ENCODE assay signal across 9 cellular contexts in the genomic region with DNA sequence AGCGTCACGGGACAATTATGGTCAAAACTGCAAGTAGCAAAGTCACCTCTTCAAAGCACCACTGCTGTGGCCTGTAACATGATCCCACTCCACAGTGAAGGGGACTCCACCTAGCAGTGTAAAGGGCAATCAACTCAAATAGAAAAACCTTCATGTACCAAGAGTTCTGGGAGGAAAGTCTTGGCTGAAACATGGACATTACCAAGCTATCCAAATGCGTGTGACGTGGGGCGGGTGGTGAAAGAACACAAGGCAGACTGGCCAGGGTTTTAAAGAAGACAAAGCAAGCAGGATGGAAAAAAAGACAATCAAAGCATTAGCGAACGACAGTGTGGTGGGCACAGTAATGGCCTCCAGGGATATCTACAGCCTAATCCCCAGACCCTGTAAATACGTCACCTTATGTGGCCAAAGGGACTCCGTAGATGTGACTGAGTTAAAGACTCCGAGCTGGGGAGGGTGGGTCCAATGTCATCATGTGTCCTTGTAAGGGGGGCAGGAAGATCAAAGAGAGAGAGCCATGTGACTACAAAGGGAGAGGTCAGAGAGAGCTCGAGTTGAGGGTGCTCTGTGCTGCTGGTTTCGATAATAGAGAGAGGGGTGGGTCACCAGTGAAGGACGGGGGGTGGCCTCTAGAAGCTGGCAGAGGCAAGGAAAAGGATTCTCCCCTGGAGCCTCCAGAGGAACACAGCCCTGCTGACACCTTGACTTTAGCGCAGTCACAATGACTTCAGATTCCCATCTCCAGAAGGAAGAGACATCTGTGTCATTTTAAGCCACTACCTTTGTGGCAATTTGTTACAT. TPM values are rescaled to one million over a fixed set of nuclear protein-coding genes. Genes with fewer than 3 reads are reported as not detected.
DNase-seq lines count a peak whose midpoint lies in the region; ATAC-seq and TF ChIP-seq lines count a peak whose summit lies in the region.
"Had no signal": no experiment of that assay in that cellular context is flagged by ENCODE, and none has a peak within 500 bp of the region (broad histone marks: within the 10 kb centered on the region; RNA-seq: fewer than 3 reads in every experiment).

No MANE protein-coding gene starts in this region.

- peaks cover 67% of the 10 kb centered on the region for H3K4me1 Mint-ChIP-seq in activated T-cell treated with anti-CD3 and anti-CD28 coated beads, Interleukin-2, amount 50 U/mL, for 72 hours (ENCODE audit: low read depth)

- peak overlapping the region; percentile 63 to 70 for H3K4me3 Mint-ChIP-seq in activated T-cell treated with anti-CD3 and anti-CD28 coated beads, Interleukin-2, amount 50 U/mL, for 72 hours

- H4K20me1 ChIP-seq in KMS-11 (ENCODE audit: insufficient read depth), result no peaks in the 10 kb centered on the region

- H3K9ac ChIP-seq in KMS-11, result peak overlapping the region; percentile 37; the same call in 1 of the 2 replicates

- no peak for DNase-seq in Right ventricle myocardium inferior (ENCODE audit: missing footprints)
- no peak for DNase-seq in cardiac septum (ENCODE audit: low spot score)
- DNase-seq in activated T-cell treated with anti-CD3 and anti-CD28 coated beads, Interleukin-2, amount 50 U/mL, for 72 hours, result peak; percentile 59 to 60
- peak; percentile 36 for DNase-seq in myocyte (ENCODE audit: low read depth)
- no peak for DNase-seq in stimulated activated naive CD4-positive, alpha-beta T cell (lab: John Stamatoyannopoulos, UW)
- no peak for DNase-seq in SIG-M5 treated with dmso at 0.1 percent for 504 hours (lab: John Stamatoyannopoulos, UW; ENCODE audit: unreplicated experiment)
- no peak for DNase-seq in posterior cingulate gyrus

- peak overlapping the region; percentile 23; the same call in 1 of the 2 replicates for H2AFZ ChIP-seq in KMS-11 (ENCODE audit: low read depth)

- no peaks in the 10 kb centered on the region for H3K36me3 ChIP-seq in KMS-11 (ENCODE audit: insufficient read depth)

- no peak; the same call in 1 of the 2 replicates for TF ChIP-seq CTCF in KMS-11 (conservative IDR thresholded peaks at IDR 0.05; ENCODE audit: low read depth, low read length)

- H3K4me2 ChIP-seq in KMS-11, result peak overlapping the region; percentile 91

- H3K36me3 Mint-ChIP-seq in activated T-cell treated with anti-CD3 and anti-CD28 coated beads, Interleukin-2, amount 50 U/mL, for 72 hours (ENCODE audit: insufficient read depth in 2 of 2), result no peaks in the 10 kb centered on the region

- no peaks in the 10 kb centered on the region for H3K27me3 Mint-ChIP-seq in activated T-cell treated with anti-CD3 and anti-CD28 coated beads, Interleukin-2, amount 50 U/mL, for 72 hours (ENCODE audit: low read depth)

- H3K27ac ChIP-seq in KMS-11, result peak overlapping the region; percentile 67

- H3K4me3 ChIP-seq in KMS-11 (IDR thresholded peaks at IDR 0.05; ENCODE audit: insufficient read depth, low read depth, low read length), result no peak overlapping the region

- peaks cover 61% of the 10 kb centered on the region for H3K4me1 ChIP-seq in KMS-11 (ENCODE audit: low read depth, poor library complexity, severe bottlenecking)

- ATAC-seq in Right ventricle myocardium inferior, result peak; percentile 82
- peak; percentile 96 to 98 for ATAC-seq in activated T-cell treated with anti-CD3 and anti-CD28 coated beads, Interleukin-2, amount 50 U/mL, for 72 hours (replicated peaks in 1 of 2)

- H3K27ac Mint-ChIP-seq in activated T-cell treated with anti-CD3 and anti-CD28 coated beads, Interleukin-2, amount 50 U/mL, for 72 hours, result no peak overlapping the region

- no peaks in the 10 kb centered on the region for H3K27me3 ChIP-seq in KMS-11 (ENCODE audit: insufficient read depth, low read depth)

- H3K79me2 ChIP-seq in KMS-11 (ENCODE audit: insufficient read depth, low read depth), result peaks cover 22% of the 10 kb centered on the region

- H3K9me3 Mint-ChIP-seq in activated T-cell treated with anti-CD3 and anti-CD28 coated beads, Interleukin-2, amount 50 U/mL, for 72 hours, result no peaks in the 10 kb centered on the region

- intact Hi-C loops in Right ventricle myocardium inferior (cut with DNase I) (loop anchor here (2.0 to 5.0 kb wide), 2 partner anchors 22 to 52 kb away; partner anchors contain the start of gene MBTPS1), cardiac septum (cut with DNase I) (no loop called here), posterior cingulate gyrus (cut with DNase I) (no loop called here)

RNA-seq across cellular contexts. Expression of gene HSDL1, which starts 6.0 kb away (rescaled TPM):
- total RNA-seq in Right ventricle myocardium inferior (24.1 TPM), cardiac septum (17.4 TPM), myocyte (31.8 and 35.0 TPM in 2 replicates)
- total RNA-seq in activated T-cell treated with anti-CD3 and anti-CD28 coated beads, Interleukin-2, amount 50 U/mL, for 72 hours, result 10 to 100 TPM; 13.0 to 14.6 TPM
- 15.5 TPM for polyA plus RNA-seq in myocyte (2012)

RNA-seq across cellular contexts. Expression of gene DNAAF1, which starts 6.1 kb away (rescaled TPM):
- total RNA-seq in Right ventricle myocardium inferior, result not detected
- total RNA-seq in cardiac septum, result not detected
- total RNA-seq in activated T-cell treated with anti-CD3 and anti-CD28 coated beads, Interleukin-2, amount 50 U/mL, for 72 hours, result under 1 TPM in 1 of 2 donors, not detected in 1; 0.19 TPM
- not detected in 2 replicates for total RNA-seq in myocyte
- 0.33 TPM for polyA plus RNA-seq in myocyte (2012)

RNA-seq across cellular contexts. Expression of gene MBTPS1, which starts 22.3 kb away (rescaled TPM):
- 70.2 TPM for total RNA-seq in Right ventricle myocardium inferior
- 53.2 TPM for total RNA-seq in cardiac septum
- 10 to 100 TPM; 36.6 to 42.0 TPM for total RNA-seq in activated T-cell treated with anti-CD3 and anti-CD28 coated beads, Interleukin-2, amount 50 U/mL, for 72 hours
- 42.1 and 53.5 TPM in 2 replicates for total RNA-seq in myocyte
- polyA plus RNA-seq in myocyte (2012), result 69.7 TPM

RNA-seq across cellular contexts. Expression of gene TAF1C, which starts 47.8 kb away (rescaled TPM):
- total RNA-seq in Right ventricle myocardium inferior (26.5 TPM), cardiac septum (20.9 TPM), myocyte (17.5 and 23.6 TPM in 2 replicates)
- total RNA-seq in activated T-cell treated with anti-CD3 and anti-CD28 coated beads, Interleukin-2, amount 50 U/mL, for 72 hours, result 10 to 100 TPM; 41.8 to 51.3 TPM
- 18.8 TPM for polyA plus RNA-seq in myocyte (2012)

RNA-seq across cellular contexts. Expression of gene ADAD2, which starts 51.9 kb away (rescaled TPM):
- total RNA-seq in Right ventricle myocardium inferior (not detected), cardiac septum (0.24 TPM), myocyte (not detected in 2 replicates)
- under 1 TPM in 1 of 2 donors, not detected in 1; 0.43 TPM for total RNA-seq in activated T-cell treated with anti-CD3 and anti-CD28 coated beads, Interleukin-2, amount 50 U/mL, for 72 hours
- not detected for polyA plus RNA-seq in myocyte (2012)
- polyA plus RNA-seq: neural cell had no signal

Comparison
In these comparisons a context has a peak if more than half of its experiments do, and no peak if none do; other contexts are left out.
1. DNase-seq: peak in activated T-cell treated with anti-CD3 and anti-CD28 coated beads, Interleukin-2, amount 50 U/mL, for 72 hours (2 of 2) and myocyte (single experiment); none in Right ventricle myocardium inferior (single experiment), cardiac septum (single experiment), stimulated activated naive CD4-positive, alpha-beta T cell (0 of 6), SIG-M5 treated with dmso at 0.1 percent for 504 hours (single experiment) and posterior cingulate gyrus (0 of 10).